In genomic region chr2:17416891-17417391, GRCh38 we compare ENCODE assay signal across 15 cellular contexts.
DNase-seq lines count a peak whose midpoint lies in the region; ATAC-seq and TF ChIP-seq lines count a peak whose summit lies in the region.
"Had no signal": no experiment of that assay in that cellular context is flagged by ENCODE, and none has a peak within 500 bp of the region (broad histone marks: within the 10 kb centered on the region; RNA-seq: fewer than 3 reads in every experiment).

No MANE protein-coding gene starts in this region.

- H3K4me3 ChIP-seq in AG10803 (ENCODE audit: low read length) = no peak overlapping the region
- no peak overlapping the region for H3K4me3 ChIP-seq in psoas muscle
- H3K4me3 ChIP-seq: colonic mucosa, mucosa of descending colon, vagina had no signal

- no peaks in the 10 kb centered on the region for H3K36me3 ChIP-seq in psoas muscle (ENCODE audit: insufficient read depth in 1 of 2, low read depth in 1 of 2)
- H3K36me3 ChIP-seq: colonic mucosa, vagina had no signal

- H3K9me3 ChIP-seq in psoas muscle = no peaks in the 10 kb centered on the region
- H3K9me3 ChIP-seq: colonic mucosa, mucosa of descending colon, vagina had no signal

- H3K4me3 Mint-ChIP-seq in type B pancreatic cell = no peak overlapping the region
- H3K4me3 Mint-ChIP-seq: activated naive CD4-positive, alpha-beta T cell treated with anti-CD3 and anti-CD28 coated beads, Interleukin-2, amount 50 U/mL, for 24 hours had no signal

- no peak overlapping the region for H3K27ac ChIP-seq in psoas muscle
- H3K27ac ChIP-seq: colonic mucosa, vagina, VCaP had no signal

- no peaks in the 10 kb centered on the region for H3K4me1 Mint-ChIP-seq in type B pancreatic cell (ENCODE audit: unreplicated experiment)
- H3K4me1 Mint-ChIP-seq: activated naive CD4-positive, alpha-beta T cell treated with anti-CD3 and anti-CD28 coated beads, Interleukin-2, amount 50 U/mL, for 24 hours had no signal

- no peaks in the 10 kb centered on the region for H3K9me3 Mint-ChIP-seq in type B pancreatic cell
- H3K9me3 Mint-ChIP-seq: activated naive CD4-positive, alpha-beta T cell treated with anti-CD3 and anti-CD28 coated beads, Interleukin-2, amount 50 U/mL, for 24 hours had no signal

- no peaks in the 10 kb centered on the region for H3K4me1 ChIP-seq in psoas muscle
- H3K4me1 ChIP-seq: colonic mucosa, vagina had no signal

- no peak for TF ChIP-seq CTCF in AG10803 (conservative IDR thresholded peaks at IDR 0.05; ENCODE audit: low read length)
- no peak for TF ChIP-seq CTCF in psoas muscle (IDR thresholded peaks at IDR 0.05)
- TF ChIP-seq CTCF in type B pancreatic cell (conservative IDR thresholded peaks at IDR 0.05) = no peak

- no peaks in the 10 kb centered on the region for H3K27me3 ChIP-seq in psoas muscle (ENCODE audit: insufficient read depth in 3 of 3, low read length in 2 of 3)
- H3K27me3 ChIP-seq: colonic mucosa, vagina had no signal

- no peak for ATAC-seq in psoas muscle
- ATAC-seq: mucosa of descending colon had no signal

- intact Hi-C loops in psoas muscle (cut with DNase I) = no loop called here

- DNase-seq in AG10803 (ENCODE audit: low read depth) (peak; percentile 87), NCI-H226 (peak; percentile 83), dedifferentiated amniotic fluid mesenchymal stem cell (ENCODE audit: extremely low spot score) (peak; percentile 60), kidney tubule cell (ENCODE audit: low spot score) (peak; percentile 94), psoas muscle (no peak), middle frontal gyrus (ENCODE audit: extremely low spot score, low spot score) (no peak), type B pancreatic cell (ENCODE audit: extremely low spot score, unreplicated experiment) (no peak), D341Med (ENCODE audit: low spot score) (no peak)
- DNase-seq: colonic mucosa, mucosa of descending colon, NCI-H2081, posterior cingulate gyrus had no signal

- H3K27ac Mint-ChIP-seq in type B pancreatic cell = no peak overlapping the region
- H3K27ac Mint-ChIP-seq: activated naive CD4-positive, alpha-beta T cell treated with anti-CD3 and anti-CD28 coated beads, Interleukin-2, amount 50 U/mL, for 24 hours had no signal

- no peaks in the 10 kb centered on the region for H3K27me3 Mint-ChIP-seq in type B pancreatic cell
- H3K27me3 Mint-ChIP-seq: activated naive CD4-positive, alpha-beta T cell treated with anti-CD3 and anti-CD28 coated beads, Interleukin-2, amount 50 U/mL, for 24 hours had no signal

- WGBS in psoas muscle, 3 donors = 89 to 94% (median 91%) methylated on average over 3 of the region's 3 CpGs

- H3K36me3 Mint-ChIP-seq in type B pancreatic cell = no peaks in the 10 kb centered on the region
- H3K36me3 Mint-ChIP-seq: activated naive CD4-positive, alpha-beta T cell treated with anti-CD3 and anti-CD28 coated beads, Interleukin-2, amount 50 U/mL, for 24 hours had no signal

Comparison
In these comparisons a context has a peak if more than half of its experiments do, and no peak if none do; other contexts are left out.
1. DNase-seq: peak in AG10803 (single experiment), NCI-H226 (single experiment), dedifferentiated amniotic fluid mesenchymal stem cell (single experiment) and kidney tubule cell (single experiment); none in psoas muscle (0 of 2), middle frontal gyrus (single experiment), type B pancreatic cell (single experiment) and D341Med (single experiment).